ENCODE assay signal across 8 cellular contexts in the genomic region with DNA sequence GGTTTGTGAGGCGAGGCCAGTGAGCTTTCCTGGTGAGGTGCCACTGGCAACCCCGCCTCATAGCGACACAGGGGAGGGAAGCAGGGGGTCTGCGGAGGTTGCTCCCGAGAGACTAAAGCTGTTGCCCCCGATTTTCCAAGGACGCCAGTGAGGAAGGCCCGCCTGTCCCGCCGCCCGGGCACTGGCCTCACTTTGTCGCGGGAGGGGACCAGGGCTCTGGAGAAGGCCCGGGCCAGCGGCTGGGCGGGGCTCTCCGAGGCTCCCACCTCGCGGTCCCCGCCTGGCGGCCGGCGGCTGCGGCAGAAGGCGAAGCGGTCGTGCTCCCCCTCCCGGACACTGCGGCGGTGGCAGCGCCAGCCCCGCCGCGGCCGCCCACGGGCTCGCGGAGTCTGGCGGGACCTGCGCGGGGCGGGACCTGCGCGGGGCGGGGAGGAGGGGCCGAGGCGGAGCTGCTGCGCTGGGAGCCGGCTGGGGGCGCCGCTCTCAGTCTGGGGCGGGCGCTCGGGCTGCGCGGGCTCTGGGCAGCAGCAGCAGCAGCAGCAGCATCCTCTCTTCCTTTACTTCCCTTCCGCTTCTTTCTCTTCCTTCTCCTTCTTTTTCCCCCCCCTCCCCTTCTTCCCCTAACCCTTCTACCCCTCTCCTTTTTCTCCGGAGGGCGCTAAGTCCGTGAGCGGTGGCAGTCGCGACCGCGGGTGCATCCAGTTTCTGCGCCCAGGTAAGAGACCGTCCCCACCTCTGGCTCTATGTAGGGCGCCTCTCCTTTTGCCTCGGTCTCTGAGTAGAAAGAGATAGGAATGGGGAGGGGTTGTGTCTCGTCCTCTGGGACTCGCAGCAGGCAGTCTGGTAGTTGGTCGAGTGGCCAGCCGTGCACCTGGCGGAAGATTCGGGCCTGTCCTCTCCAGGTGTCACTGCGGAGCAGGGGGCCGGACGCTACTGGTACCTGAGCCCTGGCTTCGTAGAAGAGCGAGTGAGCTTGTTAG. TPM values are rescaled to one million over a fixed set of nuclear protein-coding genes. Genes with fewer than 3 reads are reported as not detected.
DNase-seq lines count a peak whose midpoint lies in the region; ATAC-seq and TF ChIP-seq lines count a peak whose summit lies in the region.

A gene with protein sequence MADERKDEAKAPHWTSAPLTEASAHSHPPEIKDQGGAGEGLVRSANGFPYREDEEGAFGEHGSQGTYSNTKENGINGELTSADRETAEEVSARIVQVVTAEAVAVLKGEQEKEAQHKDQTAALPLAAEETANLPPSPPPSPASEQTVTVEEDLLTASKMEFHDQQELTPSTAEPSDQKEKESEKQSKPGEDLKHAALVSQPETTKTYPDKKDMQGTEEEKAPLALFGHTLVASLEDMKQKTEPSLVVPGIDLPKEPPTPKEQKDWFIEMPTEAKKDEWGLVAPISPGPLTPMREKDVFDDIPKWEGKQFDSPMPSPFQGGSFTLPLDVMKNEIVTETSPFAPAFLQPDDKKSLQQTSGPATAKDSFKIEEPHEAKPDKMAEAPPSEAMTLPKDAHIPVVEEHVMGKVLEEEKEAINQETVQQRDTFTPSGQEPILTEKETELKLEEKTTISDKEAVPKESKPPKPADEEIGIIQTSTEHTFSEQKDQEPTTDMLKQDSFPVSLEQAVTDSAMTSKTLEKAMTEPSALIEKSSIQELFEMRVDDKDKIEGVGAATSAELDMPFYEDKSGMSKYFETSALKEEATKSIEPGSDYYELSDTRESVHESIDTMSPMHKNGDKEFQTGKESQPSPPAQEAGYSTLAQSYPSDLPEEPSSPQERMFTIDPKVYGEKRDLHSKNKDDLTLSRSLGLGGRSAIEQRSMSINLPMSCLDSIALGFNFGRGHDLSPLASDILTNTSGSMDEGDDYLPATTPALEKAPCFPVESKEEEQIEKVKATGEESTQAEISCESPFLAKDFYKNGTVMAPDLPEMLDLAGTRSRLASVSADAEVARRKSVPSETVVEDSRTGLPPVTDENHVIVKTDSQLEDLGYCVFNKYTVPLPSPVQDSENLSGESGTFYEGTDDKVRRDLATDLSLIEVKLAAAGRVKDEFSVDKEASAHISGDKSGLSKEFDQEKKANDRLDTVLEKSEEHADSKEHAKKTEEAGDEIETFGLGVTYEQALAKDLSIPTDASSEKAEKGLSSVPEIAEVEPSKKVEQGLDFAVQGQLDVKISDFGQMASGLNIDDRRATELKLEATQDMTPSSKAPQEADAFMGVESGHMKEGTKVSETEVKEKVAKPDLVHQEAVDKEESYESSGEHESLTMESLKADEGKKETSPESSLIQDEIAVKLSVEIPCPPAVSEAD (N-terminal part only) (plus strand): TSS at position 486 of the 980 bp plus-strand sequence. CDS start 229,124 bp downstream, outside the sequence.

- no peak within 1 kb of the TSS for H3K27ac ChIP-seq in HUES48 (ENCODE audit: low read depth, low read length)

- H3K4me3 Mint-ChIP-seq in activated T-cell treated with anti-CD3 and anti-CD28 coated beads, Interleukin-2, amount 50 U/mL, for 24 hours, result peak within 1 kb of the TSS; percentile 71

- peak within 1 kb of the TSS; percentile 60 for H3K4me3 ChIP-seq in HUES48 (ENCODE audit: low read depth, low read length)
- H3K4me3 ChIP-seq in NT2/D1 (ENCODE audit: insufficient read length, low read depth), result peak within 1 kb of the TSS; percentile 83
- peak within 1 kb of the TSS; percentile 89 for H3K4me3 ChIP-seq in mucosa of stomach (ENCODE audit: low read length)

- H3K27me3 ChIP-seq in HUES48 (ENCODE audit: control insufficient read depth, insufficient read depth, low read length), result peaks cover 28% of the 10 kb centered on the region
- peaks cover 8% of the 10 kb centered on the region for H3K27me3 ChIP-seq in NT2/D1 (ENCODE audit: insufficient read depth, insufficient read length)
- H3K27me3 ChIP-seq in mucosa of stomach (ENCODE audit: control insufficient read depth, insufficient read depth, low read length), result peaks cover 9% of the 10 kb centered on the region

- no peak for TF ChIP-seq POLR2A in erythroblast (IDR thresholded peaks at IDR 0.05; ENCODE audit: low read length)

- peak; percentile 88 for DNase-seq in Caki2 (ENCODE audit: low read depth)
- DNase-seq in NT2/D1 (ENCODE audit: low read depth, low spot score), result peak; percentile 74
- DNase-seq in activated T-cell treated with anti-CD3 and anti-CD28 coated beads, Interleukin-2, amount 50 U/mL, for 24 hours, result peak; percentile 75
- peak; percentile 82 to 88 for DNase-seq in erythroblast (lab: John Stamatoyannopoulos, UW)
- peak; percentile 27 for DNase-seq in stimulated activated CD8-positive, alpha-beta memory T cell treated with anti-CD3 and anti-CD28 coated beads, Interleukin-7, amount 100 ng/mL, for 24 hours (ENCODE audit: low read depth)

- no peaks in the 10 kb centered on the region for H3K9me3 ChIP-seq in HUES48 (ENCODE audit: control insufficient read depth, insufficient read depth, low read length)
- no peaks in the 10 kb centered on the region for H3K9me3 ChIP-seq in NT2/D1 (ENCODE audit: insufficient read depth, low read length)
- H3K9me3 ChIP-seq in mucosa of stomach (ENCODE audit: control insufficient read depth, low read length), result no peaks in the 10 kb centered on the region

- peaks cover 16% of the 10 kb centered on the region for H3K4me1 Mint-ChIP-seq in activated T-cell treated with anti-CD3 and anti-CD28 coated beads, Interleukin-2, amount 50 U/mL, for 24 hours (ENCODE audit: low read depth)

- peaks cover 37% of the 10 kb centered on the region for H3K27me3 Mint-ChIP-seq in activated T-cell treated with anti-CD3 and anti-CD28 coated beads, Interleukin-2, amount 50 U/mL, for 24 hours

- H3K36me3 Mint-ChIP-seq in activated T-cell treated with anti-CD3 and anti-CD28 coated beads, Interleukin-2, amount 50 U/mL, for 24 hours (ENCODE audit: low read depth), result no peaks in the 10 kb centered on the region

- H3K36me3 ChIP-seq in HUES48 (ENCODE audit: control insufficient read depth, insufficient read depth, low read length), result no peaks in the 10 kb centered on the region
- H3K36me3 ChIP-seq in NT2/D1 (ENCODE audit: insufficient read depth, insufficient read length, low read length), result no peaks in the 10 kb centered on the region
- no peaks in the 10 kb centered on the region for H3K36me3 ChIP-seq in mucosa of stomach (ENCODE audit: control insufficient read depth, insufficient read depth, low read length)

- H3K9me3 Mint-ChIP-seq in activated T-cell treated with anti-CD3 and anti-CD28 coated beads, Interleukin-2, amount 50 U/mL, for 24 hours, result no peaks in the 10 kb centered on the region

- H3K4me1 ChIP-seq in HUES48 (ENCODE audit: control insufficient read depth, insufficient read depth, low read length), result peaks cover 35% of the 10 kb centered on the region
- H3K4me1 ChIP-seq in NT2/D1 (ENCODE audit: insufficient read depth, insufficient read length), result peaks cover 4% of the 10 kb centered on the region
- peaks cover 12% of the 10 kb centered on the region for H3K4me1 ChIP-seq in mucosa of stomach (ENCODE audit: control insufficient read depth, insufficient read depth, low read length)

- H3K9ac ChIP-seq in HUES48 (ENCODE audit: low read depth, low read length) (no peak within 1 kb of the TSS), NT2/D1 (ENCODE audit: insufficient read length, low read depth) (peak within 1 kb of the TSS; percentile 77), mucosa of stomach (ENCODE audit: low read length) (peak within 1 kb of the TSS; percentile 65)

- no peak within 1 kb of the TSS for H3K27ac Mint-ChIP-seq in activated T-cell treated with anti-CD3 and anti-CD28 coated beads, Interleukin-2, amount 50 U/mL, for 24 hours

- ATAC-seq in GM21526 (IDR thresholded peaks at IDR 0.05; ENCODE audit: low FRiP score, unreplicated experiment), result peak; percentile 99

- in situ Hi-C loops in Caki2 (cut with HindIII; ENCODE audit: low pct_unique_long_range_greater_than_20kb, low sequenced_read_pairs), result no loop called here

RNA-seq across cellular contexts. Expression of the gene that starts here (rescaled TPM):
- 50.1 and 82.0 TPM in 2 replicates for total RNA-seq in Caki2 (2014; rRNA removed; shearing (Covaris generic); ENCODE audit: low replicate concordance)

Comparison
In these comparisons a context has a peak if more than half of its experiments do, and no peak if none do; other contexts are left out.
1. DNase-seq: peak in every context shown above with its lines; median percentile 88 in Caki2; 85 in erythroblast; 75 in activated T-cell treated with anti-CD3 and anti-CD28 coated beads, Interleukin-2, amount 50 U/mL, for 24 hours; 74 in NT2/D1; 27 in stimulated activated CD8-positive, alpha-beta memory T cell treated with anti-CD3 and anti-CD28 coated beads, Interleukin-7, amount 100 ng/mL, for 24 hours.